1 cellular context compared by ENCODE assay signal in the genomic region with DNA sequence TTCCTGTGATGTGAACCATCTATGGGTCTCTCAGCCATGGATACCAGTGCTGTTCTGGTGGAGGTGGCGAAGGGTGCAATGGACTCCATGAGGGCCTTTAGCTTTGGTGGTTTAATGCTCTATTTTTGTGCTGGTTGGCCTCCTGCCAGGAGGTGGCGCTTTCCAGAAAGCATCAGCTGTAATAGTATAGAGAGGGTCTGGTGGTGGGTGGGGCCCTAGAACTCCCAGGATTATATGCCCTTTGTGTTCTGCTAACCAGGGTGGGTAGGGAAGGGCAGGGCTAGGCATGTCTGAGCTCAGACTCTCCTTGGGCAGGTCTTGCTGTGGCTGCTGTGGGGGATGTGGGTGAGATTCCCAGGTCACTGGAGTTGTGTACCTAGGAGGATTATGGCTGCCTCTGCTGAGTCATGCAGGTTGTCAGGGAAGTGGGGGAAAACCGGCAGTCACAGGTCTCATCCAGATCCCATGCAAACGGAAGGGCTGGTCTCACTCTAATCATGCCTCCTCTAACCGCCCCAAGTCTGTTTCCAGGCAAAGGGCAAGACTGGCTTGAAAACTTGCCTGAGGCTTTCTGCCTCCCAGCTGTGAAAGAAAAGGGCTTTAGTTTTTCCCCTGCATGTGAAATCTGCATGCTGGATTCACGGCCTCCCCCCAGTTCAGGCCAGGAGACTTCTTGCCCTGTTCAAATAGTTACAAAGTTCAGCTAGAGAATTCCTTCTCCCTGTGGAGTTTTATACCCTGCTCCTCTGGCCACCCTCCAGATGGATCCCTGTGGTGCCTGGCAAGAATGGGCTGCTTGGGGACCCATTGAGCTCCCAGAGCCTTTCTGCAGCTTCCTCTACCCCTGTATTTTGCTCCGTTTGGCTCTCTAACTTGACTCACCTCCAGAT.
TF ChIP-seq lines count a peak whose summit lies in the region.

No MANE protein-coding gene starts in this region.

TF ChIP-seq in HepG2, 621 proteins besides CTCF, POLR2A, EP300 and RAD21:
- peak; percentile 96; the same call in 1 of the 2 replicates for TF ChIP-seq ZFP1 (CRISPR knock-in tag; IDR thresholded peaks at IDR 0.05)
